ENCODE assay signal across 11 cellular contexts in the genomic region with DNA sequence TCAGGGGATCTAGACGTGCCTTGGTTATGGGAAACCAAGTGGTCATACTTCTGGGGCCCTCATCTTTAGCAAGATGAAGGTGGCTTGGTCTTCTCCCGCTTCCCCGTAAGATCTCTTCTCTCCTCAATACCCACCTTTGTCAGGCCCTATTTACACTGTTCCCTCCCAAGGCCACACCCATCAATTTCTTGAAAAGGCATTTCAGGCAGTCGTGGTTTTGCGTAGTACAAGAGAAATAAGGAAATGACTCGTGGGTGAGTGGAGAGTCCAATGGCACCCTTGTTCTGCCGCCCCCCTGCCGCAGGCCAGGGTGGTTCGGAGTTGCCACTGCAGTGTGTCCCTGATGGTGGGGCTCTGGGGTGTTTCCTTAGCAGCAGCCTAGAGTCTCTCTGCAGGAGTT. TPM values are rescaled to one million over a fixed set of nuclear protein-coding genes. Genes with fewer than 3 reads are reported as not detected.
DNase-seq lines count a peak whose midpoint lies in the region; ATAC-seq, FAIRE-seq and TF ChIP-seq lines count a peak whose summit lies in the region.
"Had no signal": no experiment of that assay in that cellular context is flagged by ENCODE, and none has a peak within 500 bp of the region (broad histone marks: within the 10 kb centered on the region; RNA-seq: fewer than 3 reads in every experiment).

No MANE protein-coding gene starts in this region.

- no peaks in the 10 kb centered on the region for H3K36me3 ChIP-seq in small intestine (ENCODE audit: control insufficient read depth in 2 of 2, insufficient read depth in 2 of 2, low read length in 2 of 2)

- DNase-seq in NOMO-1 (lab: John Stamatoyannopoulos, UW; ENCODE audit: unreplicated experiment in 2 of 2) (peak; percentile 4 to 16), NOMO-1 treated with DMSO at 0.1 percent for 48 hours (lab: John Stamatoyannopoulos, UW; ENCODE audit: unreplicated experiment) (no peak), RPMI7951 (ENCODE audit: low read depth) (peak; percentile 45), epithelial cell of esophagus (ENCODE audit: low read depth) (peak; percentile 80), small intestine (peak; percentile 60), iPS-NIHi7 (ENCODE audit: extremely low spot score) (no peak), KBM-7 (no peak), left ventricle myocardium superior (no peak)
- DNase-seq: activated CD4-positive, alpha-beta T cell treated with anti-CD3 and anti-CD28 coated beads, Interleukin-2, amount 10 ng/mL, durations not matched to agents 24 days and 14 days; amygdala; NCI-H1436 treated with DMSO at 0.1 percent for 48 hours had no signal

- ATAC-seq in left ventricle myocardium superior, result no peak

- WGBS in small intestine, 3 donors, result 19 to 54% (median 31%) methylated on average over 9 of the region's 9 CpGs

- H3K27ac ChIP-seq in small intestine (ENCODE audit: low read depth in 1 of 2, low read length in 1 of 2), result no peak overlapping the region

- no peak for FAIRE-seq in small intestine (lab: Jason Lieb, UNC)

- intact Hi-C loops in left ventricle myocardium superior (cut with micrococcal nuclease), result no loop called here

- H3K4me3 ChIP-seq in epithelial cell of esophagus (ENCODE audit: low read length), result no peak overlapping the region
- H3K4me3 ChIP-seq in small intestine (ENCODE audit: low read depth in 1 of 2, low read length in 2 of 2), result no peak overlapping the region

- in situ Hi-C loops in KBM-7 (cut with MboI; ENCODE audit: low pct_unique_long_range_greater_than_20kb, low sequenced_read_pairs), result no loop called here

- no peaks in the 10 kb centered on the region for H3K9me3 ChIP-seq in small intestine (ENCODE audit: control insufficient read depth, low read depth)

- no peak for TF ChIP-seq CTCF in epithelial cell of esophagus (IDR thresholded peaks at IDR 0.05; ENCODE audit: insufficient read depth, low read depth, low read length, missing control alignments)

- H3K27me3 ChIP-seq in small intestine (ENCODE audit: control insufficient read depth in 2 of 2, insufficient read depth in 2 of 2, low read length in 2 of 2), result no peaks in the 10 kb centered on the region

- peaks cover 0 to 2% of the 10 kb centered on the region in 2 donors for H3K4me1 ChIP-seq in small intestine (ENCODE audit: control insufficient read depth in 2 of 2, insufficient read depth in 1 of 2, low read depth in 1 of 2, low read length in 1 of 2)

RNA-seq across cellular contexts. Expression of a gene that starts 9.9 kb away (rescaled TPM):
- 4.7 and 5.1 TPM in 2 replicates for total RNA-seq in RPMI7951 (2014; rRNA removed; shearing (Covaris generic))
- 10 to 100 TPM; 13.2 to 28.6 (median 15.8) TPM for polyA plus RNA-seq in small intestine
- 1.9 TPM for total RNA-seq in left ventricle myocardium superior
- total RNA-seq: activated CD4-positive, alpha-beta T cell treated with anti-CD3 and anti-CD28 coated beads, Interleukin-2, amount 10 ng/mL, durations not matched to agents 24 days and 14 days had no signal

Comparison
In these comparisons a context has a peak if more than half of its experiments do, and no peak if none do; other contexts are left out.
1. DNase-seq: peak in NOMO-1 (2 of 2), RPMI7951 (single experiment), epithelial cell of esophagus (single experiment) and small intestine (single experiment); none in NOMO-1 treated with DMSO at 0.1 percent for 48 hours (single experiment), iPS-NIHi7 (single experiment), KBM-7 (single experiment) and left ventricle myocardium superior (single experiment).